1 cellular context compared by ENCODE assay signal in genomic region chr6:106608080-106608668, GRCh38.
TF ChIP-seq lines count a peak whose summit lies in the region.

No MANE protein-coding gene starts in this region.

TF ChIP-seq in K562, 482 proteins besides CTCF, POLR2A, EP300 and RAD21 (continued from another document):
- peak in 1 of 2 experiments; percentile 37; a peak in 1 of 4 replicates for TF ChIP-seq MNT (conservative IDR thresholded peaks at IDR 0.05)
- TF ChIP-seq GTF2A2 (tag; IDR thresholded peaks at IDR 0.05) = no peak
- TF ChIP-seq SIRT6 (IDR thresholded peaks at IDR 0.05; ENCODE audit: low read depth, low read length) = no peak
- peak; percentile 64; the same call in 1 of the 2 replicates for TF ChIP-seq HMBOX1 (IDR thresholded peaks at IDR 0.05)
- TF ChIP-seq PATZ1 (CRISPR knock-in tag; IDR thresholded peaks at IDR 0.05; ENCODE audit: borderline replicate concordance) = no peak
- 0 out of 2 replicates have a peak, but pooled peaks have one; percentile 33 for TF ChIP-seq DEAF1 (CRISPR knock-in tag; IDR thresholded peaks at IDR 0.05)
- TF ChIP-seq SIX5 (IDR thresholded peaks at IDR 0.05; ENCODE audit: borderline replicate concordance in 1 of 2, insufficient read depth in 1 of 2, low read depth in 1 of 2, low read length in 2 of 2) = no peak
- TF ChIP-seq SRSF9 (IDR thresholded peaks at IDR 0.05; ENCODE audit: borderline replicate concordance, low read depth, low read length) = no peak
- no peak for TF ChIP-seq TARDBP (IDR thresholded peaks at IDR 0.05)
